In genomic region chr1:207823880-207824566, GRCh38 we compare ENCODE assay signal across 8 cellular contexts.
DNase-seq lines count a peak whose midpoint lies in the region; ATAC-seq and TF ChIP-seq lines count a peak whose summit lies in the region.

No MANE protein-coding gene starts in this region.

- peak overlapping the region; percentile 87 for H3K4me2 ChIP-seq in MM.1S (ENCODE audit: low read depth, low read length)

- peak overlapping the region; percentile 84 for H3K4me3 Mint-ChIP-seq in CD8-positive, alpha-beta T cell

- H3F3A ChIP-seq in MM.1S (ENCODE audit: insufficient read depth, low read length), result peaks cover 40% of the 10 kb centered on the region

- peak overlapping the region; percentile 89 for H3K9ac ChIP-seq in MM.1S (ENCODE audit: low read length)
- peak overlapping the region; percentile 23 to 68 for H3K9ac ChIP-seq in liver (ENCODE audit: low read depth in 1 of 2, low read length in 2 of 2)

- peak; percentile 48 for ATAC-seq in CD8-positive, alpha-beta T cell
- ATAC-seq in GM21423 (IDR thresholded peaks at IDR 0.05; ENCODE audit: unreplicated experiment) (peak; percentile 25), HG02884 (IDR thresholded peaks at IDR 0.05; ENCODE audit: unreplicated experiment) (no peak)

- peaks cover 77% of the 10 kb centered on the region for H3K4me1 ChIP-seq in CD8-positive, alpha-beta T cell (ENCODE audit: insufficient read depth, low read length)
- H3K4me1 ChIP-seq in MM.1S (ENCODE audit: low read length) (peaks cover 56% of the 10 kb centered on the region), liver (ENCODE audit: control insufficient read depth in 4 of 4, insufficient read depth in 4 of 4, low read length in 3 of 4) (peaks cover 27 to 70% (median 50%) of the 10 kb centered on the region in 4 donors)

- H3K27ac Mint-ChIP-seq in CD8-positive, alpha-beta T cell, result peak overlapping the region; percentile 98

- TF ChIP-seq CTCF in CD8-positive, alpha-beta T cell (IDR thresholded peaks at IDR 0.05), result peak; percentile 48
- peak; percentile 89 for TF ChIP-seq CTCF in MM.1S (IDR thresholded peaks at IDR 0.05; ENCODE audit: low read length)
- TF ChIP-seq CTCF in coronary artery (IDR thresholded peaks at IDR 0.05), result peak; percentile 61
- TF ChIP-seq CTCF in liver (IDR thresholded peaks at IDR 0.05; ENCODE audit: low read depth, low read length, missing input control), result peak; percentile 72

- WGBS in liver, result 2% methylated on average over 9 of the region's 9 CpGs

- peak; percentile 45 to 88 (median 66) for DNase-seq in CD8-positive, alpha-beta T cell
- DNase-seq in MM.1S, result peak; percentile 99
- peak; percentile 46 to 75 for DNase-seq in activated CD4-positive, alpha-beta T cell treated with anti-CD3 and anti-CD28 coated beads, Interleukin-2, amount 50 U/mL, for 24 hours (ENCODE audit: low read depth in 1 of 2, low spot score in 1 of 2)
- DNase-seq in coronary artery (ENCODE audit: low spot score), result peak; percentile 97
- peak; percentile 69 to 78 for DNase-seq in stimulated activated CD4-positive, alpha-beta T cell treated with anti-CD3 and anti-CD28 coated beads, Interleukin-2, amount 100 ng/mL, for 24 hours

- peaks cover 82% of the 10 kb centered on the region for H3K4me1 Mint-ChIP-seq in CD8-positive, alpha-beta T cell (ENCODE audit: low read depth)

- peak; percentile 59 to 68 for TF ChIP-seq RAD21 in liver (IDR thresholded peaks at IDR 0.05)

- no peaks in the 10 kb centered on the region for H3K9me2 ChIP-seq in MM.1S (replicated peaks; ENCODE audit: insufficient read depth, low read length)

- H3K9me3 Mint-ChIP-seq in CD8-positive, alpha-beta T cell, result no peaks in the 10 kb centered on the region

- H3K79me2 ChIP-seq in MM.1S (ENCODE audit: low read length), result peaks cover 85% of the 10 kb centered on the region

- peak overlapping the region; percentile 79 for H3K27ac ChIP-seq in CD8-positive, alpha-beta T cell (ENCODE audit: low read depth, low read length)
- peak overlapping the region; percentile 91 for H3K27ac ChIP-seq in MM.1S (ENCODE audit: low read length)
- peak overlapping the region; percentile 94 to 98 for H3K27ac ChIP-seq in coronary artery
- peak overlapping the region; percentile 95 to 99 for H3K27ac ChIP-seq in liver (ENCODE audit: low read depth in 1 of 2, low read length in 2 of 2)

- peak overlapping the region; percentile 70 for H3K4me3 ChIP-seq in CD8-positive, alpha-beta T cell (ENCODE audit: low read depth, low read length)
- H3K4me3 ChIP-seq in MM.1S (ENCODE audit: low read length), result peak overlapping the region; percentile 77; the same call in 1 of the 2 replicates
- H3K4me3 ChIP-seq in coronary artery, result peak overlapping the region; percentile 88
- peak overlapping the region; percentile 66 to 99 (median 74) for H3K4me3 ChIP-seq in liver (ENCODE audit: low read depth in 1 of 3, low read length in 3 of 3)

- H4K20me1 ChIP-seq in MM.1S (ENCODE audit: insufficient read depth, low read length), result no peaks in the 10 kb centered on the region; the same call in 1 of the 2 replicates

- H3K27me3 ChIP-seq in CD8-positive, alpha-beta T cell (ENCODE audit: insufficient read depth, low read length), result no peaks in the 10 kb centered on the region
- H3K27me3 ChIP-seq in MM.1S (replicated peaks; ENCODE audit: insufficient read depth, low read length), result no peaks in the 10 kb centered on the region
- H3K27me3 ChIP-seq in liver (ENCODE audit: control insufficient read depth in 4 of 4, insufficient read depth in 4 of 4, low read length in 3 of 4), result no peaks in the 10 kb centered on the region

- CTCF ChIA-PET in CD8-positive, alpha-beta T cell (lab: Charles Lee), result interaction anchor here (0.6 to 17.5 kb wide), 9 partner anchors 9 to 140 kb away, joined by 3 to 321 read pairs (median 11); no protein-coding TSS in a partner anchor

- POLR2A ChIA-PET in CD8-positive, alpha-beta T cell (lab: Charles Lee), result interaction anchor here (0.7 to 2.7 kb wide), 14 partner anchors 10 to 139 kb away, joined by 3 to 62 read pairs (median 8); no protein-coding TSS in a partner anchor

- peaks cover 40% of the 10 kb centered on the region for H3K36me3 Mint-ChIP-seq in CD8-positive, alpha-beta T cell

- no peak overlapping the region for H2AFZ ChIP-seq in MM.1S (ENCODE audit: low read length)

- no peaks in the 10 kb centered on the region for H3K27me3 Mint-ChIP-seq in CD8-positive, alpha-beta T cell (ENCODE audit: low read depth)

- intact Hi-C loops in CD8-positive, alpha-beta T cell (cut with DNase I, micrococcal nuclease), result loop anchor here (2.0 to 10.0 kb wide), 5 partner anchors 25 to 503 kb away; partner anchors contain the start of genes CD55 (in 2 of the 2), PLXNA2 (in 2 of the 2) and CD46 (in 1 of the 2)

- H3K9me3 ChIP-seq in CD8-positive, alpha-beta T cell (ENCODE audit: low read length), result no peaks in the 10 kb centered on the region
- H3K9me3 ChIP-seq in MM.1S (replicated peaks; ENCODE audit: insufficient read depth, low read length) (no peaks in the 10 kb centered on the region), liver (ENCODE audit: control insufficient read depth in 4 of 4, low read length in 3 of 4) (no peaks in the 10 kb centered on the region)

- peaks cover 7% of the 10 kb centered on the region for H3K36me3 ChIP-seq in CD8-positive, alpha-beta T cell (ENCODE audit: insufficient read depth, low read length)
- H3K36me3 ChIP-seq in MM.1S (replicated peaks; ENCODE audit: insufficient read depth, low read length), result no peaks in the 10 kb centered on the region
- H3K36me3 ChIP-seq in liver (ENCODE audit: control insufficient read depth in 4 of 4, insufficient read depth in 3 of 4, low read depth in 1 of 4, low read length in 3 of 4), result peaks cover under 1 to 15% (median 6%) of the 10 kb centered on the region in 4 donors

TF ChIP-seq in liver, 16 proteins besides CTCF, POLR2A, EP300 and RAD21:
- TF ChIP-seq SP1 (IDR thresholded peaks at IDR 0.05) (peak; percentile 84), EGR1 (IDR thresholded peaks at IDR 0.05; ENCODE audit: low read depth in 2 of 2) (peak in 1 of 2 donors; percentile 47), FOXA1 (IDR thresholded peaks at IDR 0.05) (peak; percentile 53), TAF1 (conservative IDR thresholded peaks at IDR 0.05) (peak; percentile 89), ZBTB33 (IDR thresholded peaks at IDR 0.05) (peak; percentile 67), FOXA2 (IDR thresholded peaks at IDR 0.05) (peak; percentile 50), GABPA (IDR thresholded peaks at IDR 0.05 in 1 of 2, conservative IDR thresholded peaks at IDR 0.05 in 1 of 2) (no peak), HNF4A (conservative IDR thresholded peaks at IDR 0.05) (peak; percentile 57 to 65), NR2F2 (IDR thresholded peaks at IDR 0.05) (peak; percentile 70), JUND (IDR thresholded peaks at IDR 0.05) (peak; percentile 72 to 88), RXRA (IDR thresholded peaks at IDR 0.05) (peak; percentile 74 to 77), YY1 (IDR thresholded peaks at IDR 0.05) (peak; percentile 85), MAX (IDR thresholded peaks at IDR 0.05) (peak; percentile 72), HNF4G (IDR thresholded peaks at IDR 0.05) (no peak)
- TF ChIP-seq, protein P1, sequence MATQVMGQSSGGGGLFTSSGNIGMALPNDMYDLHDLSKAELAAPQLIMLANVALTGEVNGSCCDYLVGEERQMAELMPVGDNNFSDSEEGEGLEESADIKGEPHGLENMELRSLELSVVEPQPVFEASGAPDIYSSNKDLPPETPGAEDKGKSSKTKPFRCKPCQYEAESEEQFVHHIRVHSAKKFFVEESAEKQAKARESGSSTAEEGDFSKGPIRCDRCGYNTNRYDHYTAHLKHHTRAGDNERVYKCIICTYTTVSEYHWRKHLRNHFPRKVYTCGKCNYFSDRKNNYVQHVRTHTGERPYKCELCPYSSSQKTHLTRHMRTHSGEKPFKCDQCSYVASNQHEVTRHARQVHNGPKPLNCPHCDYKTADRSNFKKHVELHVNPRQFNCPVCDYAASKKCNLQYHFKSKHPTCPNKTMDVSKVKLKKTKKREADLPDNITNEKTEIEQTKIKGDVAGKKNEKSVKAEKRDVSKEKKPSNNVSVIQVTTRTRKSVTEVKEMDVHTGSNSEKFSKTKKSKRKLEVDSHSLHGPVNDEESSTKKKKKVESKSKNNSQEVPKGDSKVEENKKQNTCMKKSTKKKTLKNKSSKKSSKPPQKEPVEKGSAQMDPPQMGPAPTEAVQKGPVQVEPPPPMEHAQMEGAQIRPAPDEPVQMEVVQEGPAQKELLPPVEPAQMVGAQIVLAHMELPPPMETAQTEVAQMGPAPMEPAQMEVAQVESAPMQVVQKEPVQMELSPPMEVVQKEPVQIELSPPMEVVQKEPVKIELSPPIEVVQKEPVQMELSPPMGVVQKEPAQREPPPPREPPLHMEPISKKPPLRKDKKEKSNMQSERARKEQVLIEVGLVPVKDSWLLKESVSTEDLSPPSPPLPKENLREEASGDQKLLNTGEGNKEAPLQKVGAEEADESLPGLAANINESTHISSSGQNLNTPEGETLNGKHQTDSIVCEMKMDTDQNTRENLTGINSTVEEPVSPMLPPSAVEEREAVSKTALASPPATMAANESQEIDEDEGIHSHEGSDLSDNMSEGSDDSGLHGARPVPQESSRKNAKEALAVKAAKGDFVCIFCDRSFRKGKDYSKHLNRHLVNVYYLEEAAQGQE (IDR thresholded peaks at IDR 0.05), result peak; percentile 93
- TF ChIP-seq, protein P2, sequence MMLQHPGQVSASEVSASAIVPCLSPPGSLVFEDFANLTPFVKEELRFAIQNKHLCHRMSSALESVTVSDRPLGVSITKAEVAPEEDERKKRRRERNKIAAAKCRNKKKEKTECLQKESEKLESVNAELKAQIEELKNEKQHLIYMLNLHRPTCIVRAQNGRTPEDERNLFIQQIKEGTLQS (IDR thresholded peaks at IDR 0.05), result peak; percentile 61
